In the genomic region with DNA sequence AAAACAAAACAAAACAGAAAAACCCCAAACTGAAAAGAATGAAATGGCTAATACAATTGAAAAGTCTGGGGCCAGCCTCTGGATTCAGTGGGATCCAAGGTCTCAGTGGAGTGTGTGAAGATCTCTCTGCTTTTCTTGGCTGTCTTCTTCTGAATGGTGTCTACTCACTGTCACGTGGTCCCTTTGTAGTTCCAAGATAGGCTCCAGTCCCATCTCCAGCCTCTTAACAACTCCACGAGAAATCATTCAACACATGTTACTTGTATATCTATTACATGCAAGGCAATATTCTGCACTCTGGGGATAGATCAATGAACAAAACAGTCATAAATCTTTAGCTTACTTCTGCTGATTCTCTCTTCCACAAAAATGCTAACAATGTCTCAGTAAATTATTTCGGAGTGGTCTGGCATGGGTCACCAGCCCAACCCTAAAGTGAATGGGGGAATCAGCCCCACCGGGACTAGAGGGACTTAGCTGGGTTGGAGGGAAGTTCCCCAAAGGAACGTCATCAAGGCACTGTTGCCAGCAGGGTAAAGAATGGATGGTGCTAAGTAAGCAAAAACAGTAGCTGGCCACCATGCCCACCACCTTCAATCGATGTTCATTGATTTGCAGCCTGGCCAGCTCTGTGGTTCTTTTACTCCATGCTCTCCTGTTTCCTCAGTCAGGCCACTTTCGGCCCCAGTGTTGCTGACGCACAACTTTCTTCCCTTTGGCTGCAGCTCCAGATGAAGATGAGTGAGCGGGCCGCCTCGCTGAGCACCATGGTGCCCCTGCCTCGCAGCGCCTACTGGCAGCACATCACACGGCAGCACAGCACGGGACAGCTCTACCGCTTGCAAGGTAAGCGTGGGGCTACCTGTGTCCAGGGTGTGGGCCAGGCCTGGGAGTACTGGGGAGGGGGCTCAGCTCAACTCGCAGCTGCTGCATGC, we compare ENCODE assay signal across 17 cellular contexts.
DNase-seq lines count a peak whose midpoint lies in the region; ATAC-seq, FAIRE-seq and TF ChIP-seq lines count a peak whose summit lies in the region.
"Had no signal": no experiment of that assay in that cellular context is flagged by ENCODE, and none has a peak within 500 bp of the region (broad histone marks: within the 10 kb centered on the region; RNA-seq: fewer than 3 reads in every experiment).

No MANE protein-coding gene starts in this region.

- ATAC-seq in sciatic nerve (peak; percentile 87), HG02938 (IDR thresholded peaks at IDR 0.05; ENCODE audit: unreplicated experiment) (no peak), HG02852 (IDR thresholded peaks at IDR 0.05; ENCODE audit: unreplicated experiment) (no peak)
- ATAC-seq: CD8-positive, alpha-beta T cell had no signal

- no peak overlapping the region for H3K4me3 ChIP-seq in fibroblast of the aortic adventitia (ENCODE audit: low read depth, low read length)
- H3K4me3 ChIP-seq: SJCRH30 had no signal

- peak; percentile 85 for FAIRE-seq in HTR-8/SVneo (lab: Jason Lieb, UNC)
- FAIRE-seq: A204.1, H54 had no signal

- TF ChIP-seq CTCF in fibroblast of the aortic adventitia (IDR thresholded peaks at IDR 0.05; ENCODE audit: insufficient read depth, low read length) = no peak

- in situ Hi-C loops in ACHN (cut with HindIII; ENCODE audit: low pct_ligation_motif_present, low pct_unique_long_range_greater_than_20kb, low sequenced_read_pairs) = no loop called here

- intact Hi-C loops in sciatic nerve (cut with DNase I) = loop anchor here (10.0 kb wide), 1 partner anchor 548 kb away; no protein-coding TSS in a partner anchor
- intact Hi-C loops in posterior vena cava (cut with DNase I) = loop anchor here (10.0 kb wide), 2 partner anchors 428 to 548 kb away; no protein-coding TSS in a partner anchor

- peak; percentile 16 for DNase-seq in ACHN
- DNase-seq in HTR-8/SVneo (ENCODE audit: insufficient read length, low spot score) = no peak
- peak; percentile 65 for DNase-seq in fibroblast of the aortic adventitia (ENCODE audit: low read depth)
- DNase-seq in sciatic nerve (ENCODE audit: low spot score) = peak; percentile 64
- no peak for DNase-seq in cerebellar cortex (ENCODE audit: low spot score)
- no peak for DNase-seq in posterior vena cava (ENCODE audit: low spot score)
- DNase-seq: CD8-positive, alpha-beta T cell; GF-D8; NCI-H1436 treated with DMSO at 0.1 percent for 48 hours; NCI-H2081 treated with DMSO at 0.1 percent for 48 hours; NCI-H524 treated with DMSO at 0.1 percent for 48 hours; OCI-M1; SJCRH30 had no signal

Comparison
In these comparisons a context has a peak if more than half of its experiments do, and no peak if none do; other contexts are left out.
1. DNase-seq: peak in ACHN (single experiment), fibroblast of the aortic adventitia (single experiment) and sciatic nerve (single experiment); none in HTR-8/SVneo (single experiment), cerebellar cortex (single experiment) and posterior vena cava (single experiment).